ENCODE assay signal across 10 cellular contexts in genomic region chr10:125768217-125768616, GRCh38. TPM values are rescaled to one million over a fixed set of nuclear protein-coding genes. Genes with fewer than 3 reads are reported as not detected.
DNase-seq lines count a peak whose midpoint lies in the region; ATAC-seq and TF ChIP-seq lines count a peak whose summit lies in the region.
"Had no signal": no experiment of that assay in that cellular context is flagged by ENCODE, and none has a peak within 500 bp of the region (broad histone marks: within the 10 kb centered on the region; RNA-seq: fewer than 3 reads in every experiment).

No MANE protein-coding gene starts in this region.

- H3K9me2 ChIP-seq in hepatocyte (replicated peaks; ENCODE audit: insufficient read depth) = no peaks in the 10 kb centered on the region

- H3K4me3 ChIP-seq in ascending aorta (no peak overlapping the region), gastrocnemius medialis (no peak overlapping the region), hepatocyte (no peak overlapping the region)

- WGBS in hepatocyte (ENCODE audit: low lambda C conversion rate, missing lambda C conversion rate) = 82% methylated on average over 3 of the region's 3 CpGs

- no peaks in the 10 kb centered on the region for H3K27me3 ChIP-seq in ascending aorta
- no peaks in the 10 kb centered on the region for H3K27me3 ChIP-seq in gastrocnemius medialis
- no peaks in the 10 kb centered on the region for H3K27me3 ChIP-seq in hepatocyte

- peaks cover 19 to 27% of the 10 kb centered on the region in 2 donors for H3K36me3 ChIP-seq in ascending aorta
- H3K36me3 ChIP-seq in gastrocnemius medialis = peaks cover 3 to 27% of the 10 kb centered on the region in 2 donors
- no peaks in the 10 kb centered on the region for H3K36me3 ChIP-seq in hepatocyte (replicated peaks; ENCODE audit: insufficient read depth, low read depth)

- in situ Hi-C loops in gastrocnemius medialis (cut with MboI; ENCODE audit: low sequenced_read_pairs in 4 of 4) = no loop called here

- no peak for TF ChIP-seq POLR2A in gastrocnemius medialis (IDR thresholded peaks at IDR 0.05)

- intact Hi-C loops in ascending aorta (cut with DNase I) (no loop called here), left ventricle myocardium superior (cut with micrococcal nuclease) (no loop called here), gastrocnemius medialis (cut with DNase I; ENCODE audit: low total_unique reads) (no loop called here)

- H2AFZ ChIP-seq in hepatocyte = no peak overlapping the region

- ATAC-seq in left ventricle myocardium superior = peak; percentile 78
- ATAC-seq in gastrocnemius medialis = no peak

- no peaks in the 10 kb centered on the region for H3K9me3 ChIP-seq in ascending aorta
- H3K9me3 ChIP-seq in gastrocnemius medialis = no peaks in the 10 kb centered on the region
- no peaks in the 10 kb centered on the region for H3K9me3 ChIP-seq in hepatocyte (ENCODE audit: low read depth)

- peak; percentile 19 for DNase-seq in DMS 273 (lab: John Stamatoyannopoulos, UW; ENCODE audit: unreplicated experiment)
- no peak for DNase-seq in DMS 273 treated with DMSO at 0.1 percent for 48 hours (lab: John Stamatoyannopoulos, UW)
- DNase-seq in ascending aorta (ENCODE audit: low spot score in 2 of 2) = no peak
- DNase-seq in left ventricle myocardium superior = no peak
- DNase-seq in stromal cell of bone marrow (ENCODE audit: low read depth) = peak; percentile 13
- no peak for DNase-seq in gastrocnemius medialis
- DNase-seq in NCI-H2081 (lab: John Stamatoyannopoulos, UW) = no peak
- no peak for DNase-seq in hepatocyte (ENCODE audit: low spot score)
- DNase-seq: NCI-H146 had no signal

- H4K20me1 ChIP-seq in hepatocyte (ENCODE audit: insufficient read depth, poor library complexity, severe bottlenecking) = no peaks in the 10 kb centered on the region

- H3K4me1 ChIP-seq in ascending aorta (peaks cover 5% of the 10 kb centered on the region in 2 donors), gastrocnemius medialis (no peaks in the 10 kb centered on the region), hepatocyte (ENCODE audit: insufficient read depth) (no peaks in the 10 kb centered on the region)

- H3K27ac ChIP-seq in ascending aorta (peak overlapping the region; percentile 21 to 60), gastrocnemius medialis (peak overlapping the region in 1 of 4 donors; percentile 2), hepatocyte (no peak overlapping the region)
- H3K27ac ChIP-seq: 22Rv1 had no signal

- TF ChIP-seq CTCF in ascending aorta (IDR thresholded peaks at IDR 0.05) (no peak), gastrocnemius medialis (IDR thresholded peaks at IDR 0.05 in 4 of 5, conservative IDR thresholded peaks at IDR 0.05 in 1 of 5) (no peak), hepatocyte (IDR thresholded peaks at IDR 0.05; ENCODE audit: poor library complexity) (no peak)

- no peaks in the 10 kb centered on the region for H3K79me2 ChIP-seq in hepatocyte

- no peak overlapping the region for H3K4me2 ChIP-seq in hepatocyte

RNA-seq across cellular contexts. Expression of gene MMP21, which starts 7.4 kb away (rescaled TPM):
- total RNA-seq in ascending aorta = not detected
- not detected for total RNA-seq in left ventricle myocardium superior
- not detected for total RNA-seq in gastrocnemius medialis
- total RNA-seq in hepatocyte = not detected in 2 replicates
- 0.21 and 0.22 TPM in 2 replicates for polyA plus RNA-seq in hepatocyte

RNA-seq across cellular contexts. Expression of gene EDRF1, which starts 48.7 kb away (rescaled TPM):
- total RNA-seq in ascending aorta = 0.53 TPM
- total RNA-seq in left ventricle myocardium superior = 9.9 TPM
- 10 to 100 TPM in 2 of 4 donors, 1 to 10 TPM in 2; 8.1 to 19.4 (median 10.3) TPM for total RNA-seq in gastrocnemius medialis
- 27.3 and 28.9 TPM in 2 replicates for total RNA-seq in hepatocyte
- 10.1 and 11.4 TPM in 2 replicates for polyA plus RNA-seq in hepatocyte

RNA-seq across cellular contexts. Expression of gene UROS, which starts 54.8 kb away (rescaled TPM):
- total RNA-seq in ascending aorta = 38.1 TPM
- total RNA-seq in left ventricle myocardium superior = 75.2 TPM
- 10 to 100 TPM; 29.1 to 78.2 (median 64.2) TPM for total RNA-seq in gastrocnemius medialis
- total RNA-seq in hepatocyte = 52.9 and 55.7 TPM in 2 replicates
- polyA plus RNA-seq in hepatocyte = 73.1 and 80.4 TPM in 2 replicates

RNA-seq across cellular contexts. Expression of gene BCCIP, which starts 55.1 kb away (rescaled TPM):
- total RNA-seq in ascending aorta (4.7 TPM), left ventricle myocardium superior (43.4 TPM), gastrocnemius medialis (10 to 100 TPM; 51.1 to 85.6 (median 67.0) TPM), hepatocyte (45.0 and 51.5 TPM in 2 replicates)
- polyA plus RNA-seq in hepatocyte = 63.2 and 65.8 TPM in 2 replicates

Comparison
In these comparisons a context has a peak if more than half of its experiments do, and no peak if none do; other contexts are left out.
1. DNase-seq: peak in DMS 273 (single experiment) and stromal cell of bone marrow (single experiment); none in DMS 273 treated with DMSO at 0.1 percent for 48 hours (single experiment), ascending aorta (0 of 2), left ventricle myocardium superior (single experiment), gastrocnemius medialis (0 of 2), NCI-H2081 (0 of 2) and hepatocyte (single experiment).